Comparison of ENCODE assay signal across 1 cellular context in the genomic region with DNA sequence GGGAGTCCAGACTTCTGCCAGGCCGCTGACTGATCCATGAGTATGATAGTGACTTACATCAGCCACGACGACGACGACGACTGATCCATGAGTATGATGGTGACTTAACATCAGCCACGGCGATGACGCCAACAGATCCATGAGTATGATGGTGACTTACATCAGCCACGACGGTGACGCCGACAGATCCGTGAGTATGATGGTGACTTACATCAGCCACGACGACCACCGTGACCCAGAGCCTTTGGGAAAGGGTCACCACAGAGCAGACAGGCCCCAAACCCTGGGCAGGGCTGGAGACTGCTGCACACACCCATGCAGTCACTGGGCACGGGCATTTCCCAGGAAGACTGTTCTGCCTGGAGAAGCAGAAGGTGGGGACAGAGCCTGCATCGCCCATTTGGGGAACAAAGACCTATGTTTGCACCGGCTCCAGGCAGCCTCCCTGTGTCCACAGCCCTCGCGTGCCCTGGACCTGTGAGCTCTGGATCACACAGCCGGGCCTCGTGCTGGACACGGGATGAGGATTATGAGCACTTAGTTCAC.
TF ChIP-seq lines count a peak whose summit lies in the region.

No MANE protein-coding gene starts in this region.

TF ChIP-seq in K562, 482 proteins besides CTCF, POLR2A, EP300 and RAD21 (continued from another document):
- no peak for TF ChIP-seq CTBP1 (IDR thresholded peaks at IDR 0.05; ENCODE audit: borderline replicate concordance)
- no peak for TF ChIP-seq RBM39 (optimal IDR thresholded peaks at IDR 0.05; ENCODE audit: low read depth, low read length)
- TF ChIP-seq POLR3G (IDR thresholded peaks at IDR 0.05; ENCODE audit: extremely low read depth, insufficient read length, insufficient replicate concordance) = no peak
- TF ChIP-seq CREBBP (IDR thresholded peaks at IDR 0.05; ENCODE audit: low read depth, low read length) = no peak
- TF ChIP-seq ELF4 (CRISPR knock-in tag; IDR thresholded peaks at IDR 0.05) = no peak
- peak; percentile 81 for TF ChIP-seq L3MBTL2 (IDR thresholded peaks at IDR 0.05)
- no peak for TF ChIP-seq SLC30A9 (CRISPR knock-in tag; IDR thresholded peaks at IDR 0.05)
- TF ChIP-seq ZNF175 (CRISPR knock-in tag; IDR thresholded peaks at IDR 0.05; ENCODE audit: low read depth) = no peak
- peak in 1 of 2 experiments; percentile 32; a peak in 1 of 4 replicates for TF ChIP-seq TRIM24 (IDR thresholded peaks at IDR 0.05)
- TF ChIP-seq PTBP1 (IDR thresholded peaks at IDR 0.05; ENCODE audit: low read depth, low read length) = no peak
- 0 out of 2 replicates have a peak, but pooled peaks have one; percentile 20 for TF ChIP-seq CREM (IDR thresholded peaks at IDR 0.05; ENCODE audit: low read depth)
- TF ChIP-seq THAP12 (CRISPR knock-in tag; IDR thresholded peaks at IDR 0.05) = no peak
- TF ChIP-seq, protein P1, sequence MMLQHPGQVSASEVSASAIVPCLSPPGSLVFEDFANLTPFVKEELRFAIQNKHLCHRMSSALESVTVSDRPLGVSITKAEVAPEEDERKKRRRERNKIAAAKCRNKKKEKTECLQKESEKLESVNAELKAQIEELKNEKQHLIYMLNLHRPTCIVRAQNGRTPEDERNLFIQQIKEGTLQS (IDR thresholded peaks at IDR 0.05) = peak; percentile 71
- TF ChIP-seq, protein P1 (CRISPR knock-in tag; conservative IDR thresholded peaks at IDR 0.05) = no peak
- no peak for TF ChIP-seq KDM2B (CRISPR knock-in tag; IDR thresholded peaks at IDR 0.05)
- TF ChIP-seq FOSL1 (tag; conservative IDR thresholded peaks at IDR 0.05) = no peak
- TF ChIP-seq, protein P2, sequence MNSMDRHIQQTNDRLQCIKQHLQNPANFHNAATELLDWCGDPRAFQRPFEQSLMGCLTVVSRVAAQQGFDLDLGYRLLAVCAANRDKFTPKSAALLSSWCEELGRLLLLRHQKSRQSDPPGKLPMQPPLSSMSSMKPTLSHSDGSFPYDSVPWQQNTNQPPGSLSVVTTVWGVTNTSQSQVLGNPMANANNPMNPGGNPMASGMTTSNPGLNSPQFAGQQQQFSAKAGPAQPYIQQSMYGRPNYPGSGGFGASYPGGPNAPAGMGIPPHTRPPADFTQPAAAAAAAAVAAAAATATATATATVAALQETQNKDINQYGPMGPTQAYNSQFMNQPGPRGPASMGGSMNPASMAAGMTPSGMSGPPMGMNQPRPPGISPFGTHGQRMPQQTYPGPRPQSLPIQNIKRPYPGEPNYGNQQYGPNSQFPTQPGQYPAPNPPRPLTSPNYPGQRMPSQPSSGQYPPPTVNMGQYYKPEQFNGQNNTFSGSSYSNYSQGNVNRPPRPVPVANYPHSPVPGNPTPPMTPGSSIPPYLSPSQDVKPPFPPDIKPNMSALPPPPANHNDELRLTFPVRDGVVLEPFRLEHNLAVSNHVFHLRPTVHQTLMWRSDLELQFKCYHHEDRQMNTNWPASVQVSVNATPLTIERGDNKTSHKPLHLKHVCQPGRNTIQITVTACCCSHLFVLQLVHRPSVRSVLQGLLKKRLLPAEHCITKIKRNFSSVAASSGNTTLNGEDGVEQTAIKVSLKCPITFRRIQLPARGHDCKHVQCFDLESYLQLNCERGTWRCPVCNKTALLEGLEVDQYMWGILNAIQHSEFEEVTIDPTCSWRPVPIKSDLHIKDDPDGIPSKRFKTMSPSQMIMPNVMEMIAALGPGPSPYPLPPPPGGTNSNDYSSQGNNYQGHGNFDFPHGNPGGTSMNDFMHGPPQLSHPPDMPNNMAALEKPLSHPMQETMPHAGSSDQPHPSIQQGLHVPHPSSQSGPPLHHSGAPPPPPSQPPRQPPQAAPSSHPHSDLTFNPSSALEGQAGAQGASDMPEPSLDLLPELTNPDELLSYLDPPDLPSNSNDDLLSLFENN (IDR thresholded peaks at IDR 0.05; ENCODE audit: low read depth in 2 of 2, low read length in 2 of 2) = no peak
